Comparison of ENCODE assay signal across 9 cellular contexts in genomic region chr3:170809975-170810357, GRCh38.
DNase-seq lines count a peak whose midpoint lies in the region; ATAC-seq, FAIRE-seq and TF ChIP-seq lines count a peak whose summit lies in the region.
"Had no signal": no experiment of that assay in that cellular context is flagged by ENCODE, and none has a peak within 500 bp of the region (broad histone marks: within the 10 kb centered on the region; RNA-seq: fewer than 3 reads in every experiment).

No MANE protein-coding gene starts in this region.

- no peak for TF ChIP-seq EP300 in transverse colon (IDR thresholded peaks at IDR 0.05; ENCODE audit: low read depth)

- peak overlapping the region; percentile 90 for H3K27ac ChIP-seq in RWPE2 (ENCODE audit: poor library complexity, severe bottlenecking)
- peak overlapping the region; percentile 10 to 53 (median 41) for H3K27ac ChIP-seq in transverse colon
- H3K27ac ChIP-seq: thoracic aorta had no signal

- H3K9me3 ChIP-seq in RWPE2 (ENCODE audit: severe bottlenecking) (no peaks in the 10 kb centered on the region), transverse colon (no peaks in the 10 kb centered on the region)
- H3K9me3 ChIP-seq: thoracic aorta had no signal

- intact Hi-C loops in transverse colon (cut with DNase I; ENCODE audit: low total_unique reads): loop anchor here (5.0 kb wide), 1 partner anchor 398 kb away; no protein-coding TSS in a partner anchor

- H3K4me1 ChIP-seq in RWPE2 (ENCODE audit: insufficient read depth, poor library complexity, severe bottlenecking) (peaks cover 40% of the 10 kb centered on the region), transverse colon (peaks cover 4 to 28% (median 8%) of the 10 kb centered on the region in 4 donors)

- no peak for DNase-seq in H54 (ENCODE audit: insufficient read length, low spot score)
- DNase-seq in RWPE2 (ENCODE audit: low spot score): no peak
- DNase-seq in fibroblast of gingiva (ENCODE audit: low read depth): peak; percentile 32
- no peak for DNase-seq in transverse colon
- no peak for DNase-seq in NCI-H1436 (lab: John Stamatoyannopoulos, UW)
- DNase-seq: activated naive CD4-positive, alpha-beta T cell treated with anti-CD3 and anti-CD28 coated beads, Interleukin-2, amount 10 ng/mL, durations not matched to agents 7 days and 5 days had no signal

- ATAC-seq in RWPE2 (ENCODE audit: low read depth) (peak; percentile 65), HG03565 (IDR thresholded peaks at IDR 0.05; ENCODE audit: unreplicated experiment) (no peak), HG02938 (IDR thresholded peaks at IDR 0.05; ENCODE audit: unreplicated experiment) (no peak)

- TF ChIP-seq POLR2A in H54 (IDR thresholded peaks at IDR 0.05; ENCODE audit: low read depth, low read length) (no peak), transverse colon (IDR thresholded peaks at IDR 0.05) (no peak)

- in situ Hi-C loops in transverse colon (cut with MboI; ENCODE audit: low pct_ligation_motif_present in 1 of 4, low pct_unique_long_range_greater_than_20kb in 1 of 4, low sequenced_read_pairs in 3 of 4): loop anchor here (10.0 to 25.0 kb wide), 4 partner anchors 373 to 498 kb away; partner anchors contain the start of gene CLDN11 (in 3 of the 4)

- H3K27me3 ChIP-seq in RWPE2 (ENCODE audit: insufficient read depth, poor library complexity, severe bottlenecking) (no peaks in the 10 kb centered on the region), transverse colon (no peaks in the 10 kb centered on the region)

- H3K4me3 ChIP-seq in RWPE2 (ENCODE audit: severe bottlenecking) (no peak overlapping the region), transverse colon (no peak overlapping the region)
- H3K4me3 ChIP-seq: thoracic aorta had no signal

- peak; percentile 72 for FAIRE-seq in H54 (lab: Jason Lieb, UNC)

- TF ChIP-seq CTCF in RWPE2 (IDR thresholded peaks at IDR 0.05; ENCODE audit: poor library complexity, severe bottlenecking) (no peak), transverse colon (IDR thresholded peaks at IDR 0.05) (no peak)

- H3K36me3 ChIP-seq in RWPE2 (ENCODE audit: low read depth) (no peaks in the 10 kb centered on the region), transverse colon (no peaks in the 10 kb centered on the region)
- H3K36me3 ChIP-seq: thoracic aorta had no signal

- WGBS in transverse colon (ENCODE audit: low coverage in 1 of 2), 2 donors: 0 to 14% methylated on average over 1 of the region's 1 CpG
